In genomic region chr4:2963185-2964076, GRCh38 we compare ENCODE assay signal across 8 cellular contexts. TPM values are rescaled to one million over a fixed set of nuclear protein-coding genes. Genes with fewer than 3 reads are reported as not detected.
DNase-seq lines count a peak whose midpoint lies in the region; ATAC-seq and TF ChIP-seq lines count a peak whose summit lies in the region.

GRK4 (plus strand) TSS chr4:2963571; CDS start chr4:2964071, 500 bp downstream.
NOP14 (minus strand) TSS chr4:2963406; CDS start chr4:2963319, 87 bp downstream.

- H3K27ac Mint-ChIP-seq in activated CD4-positive, alpha-beta T cell treated with anti-CD3 and anti-CD28 coated beads, Interleukin-2, amount 10 ng/mL, durations not matched to agents 24 days and 14 days = peak within 1 kb of the TSS; percentile 79

- intact Hi-C loops in activated CD4-positive, alpha-beta T cell treated with anti-CD3 and anti-CD28 coated beads, Interleukin-2, amount 10 ng/mL, durations not matched to agents 24 days and 14 days (cut with micrococcal nuclease) = loop anchor here (1.0 to 5.0 kb wide), 7 partner anchors 27 to 1107 kb away; partner anchors contain the start of genes CFAP99, LETM1, LRPAP1 and RNF4

- DNase-seq in NCI-H524 treated with DMSO at 0.1 percent for 48 hours (lab: John Stamatoyannopoulos, UW) = peak; percentile 85
- DNase-seq in activated CD4-positive, alpha-beta T cell treated with anti-CD3 and anti-CD28 coated beads, Interleukin-2, amount 10 ng/mL, durations not matched to agents 24 days and 14 days = peak; percentile 99
- peak; percentile 98 for DNase-seq in coronary artery (ENCODE audit: low spot score)
- peak; percentile 99 for DNase-seq in left kidney (ENCODE audit: low read depth, low spot score)
- DNase-seq in stimulated activated CD4-positive, alpha-beta T cell treated with anti-CD3 and anti-CD28 coated beads, Interleukin-1b, Interleukin-23, amount 100 ng/mL, for 48 hours = peak; percentile 98

- ATAC-seq in GM19328 (IDR thresholded peaks at IDR 0.05; ENCODE audit: unreplicated experiment) (peak; percentile 85), HG03469 (IDR thresholded peaks at IDR 0.05; ENCODE audit: unreplicated experiment) (peak; percentile 91)

- H3K4me3 ChIP-seq in coronary artery = peak within 1 kb of the TSS; percentile 96

- H3K9me3 Mint-ChIP-seq in activated CD4-positive, alpha-beta T cell treated with anti-CD3 and anti-CD28 coated beads, Interleukin-2, amount 10 ng/mL, durations not matched to agents 24 days and 14 days = no peaks in the 10 kb centered on the region

- no peak for TF ChIP-seq CTCF in C4-2B (conservative IDR thresholded peaks at IDR 0.05)
- TF ChIP-seq CTCF in coronary artery (IDR thresholded peaks at IDR 0.05) = peak; percentile 30

- peak within 1 kb of the TSS; percentile 87 for H3K4me3 Mint-ChIP-seq in activated CD4-positive, alpha-beta T cell treated with anti-CD3 and anti-CD28 coated beads, Interleukin-2, amount 10 ng/mL, durations not matched to agents 24 days and 14 days

- peaks cover 27% of the 10 kb centered on the region for H3K4me1 Mint-ChIP-seq in activated CD4-positive, alpha-beta T cell treated with anti-CD3 and anti-CD28 coated beads, Interleukin-2, amount 10 ng/mL, durations not matched to agents 24 days and 14 days

- H3K27me3 Mint-ChIP-seq in activated CD4-positive, alpha-beta T cell treated with anti-CD3 and anti-CD28 coated beads, Interleukin-2, amount 10 ng/mL, durations not matched to agents 24 days and 14 days = no peaks in the 10 kb centered on the region

- H3K27ac ChIP-seq in C4-2B = peak within 1 kb of the TSS; percentile 88
- peak within 1 kb of the TSS; percentile 82 to 85 for H3K27ac ChIP-seq in coronary artery

- peaks cover 28% of the 10 kb centered on the region for H3K36me3 Mint-ChIP-seq in activated CD4-positive, alpha-beta T cell treated with anti-CD3 and anti-CD28 coated beads, Interleukin-2, amount 10 ng/mL, durations not matched to agents 24 days and 14 days (ENCODE audit: low read depth)

RNA-seq across cellular contexts. Expression of gene GRK4, which starts in this region (rescaled TPM):
- total RNA-seq in activated CD4-positive, alpha-beta T cell treated with anti-CD3 and anti-CD28 coated beads, Interleukin-2, amount 10 ng/mL, durations not matched to agents 24 days and 14 days = 4.6 and 5.3 TPM in 2 replicates

RNA-seq across cellular contexts. Expression of gene NOP14, which starts in this region (rescaled TPM):
- total RNA-seq in activated CD4-positive, alpha-beta T cell treated with anti-CD3 and anti-CD28 coated beads, Interleukin-2, amount 10 ng/mL, durations not matched to agents 24 days and 14 days = 132 and 141 TPM in 2 replicates

Comparison
In these comparisons a context has a peak if more than half of its experiments do, and no peak if none do; other contexts are left out.
1. Peak in every context shown above with its lines: DNase-seq, ATAC-seq, H3K4me3 ChIP-seq and H3K27ac ChIP-seq.